ENCODE assay signal across 19 cellular contexts in genomic region chr6:125046107-125046925, GRCh38.
DNase-seq lines count a peak whose midpoint lies in the region; ATAC-seq, FAIRE-seq and TF ChIP-seq lines count a peak whose summit lies in the region.
"Had no signal": no experiment of that assay in that cellular context is flagged by ENCODE, and none has a peak within 500 bp of the region (broad histone marks: within the 10 kb centered on the region; RNA-seq: fewer than 3 reads in every experiment).

No MANE protein-coding gene starts in this region.

- H3K27me3 ChIP-seq in iPS-20b (ENCODE audit: insufficient read depth, low read length) (no peaks in the 10 kb centered on the region), aorta (ENCODE audit: control insufficient read depth in 1 of 2, insufficient read depth in 2 of 2, low read length in 1 of 2) (no peaks in the 10 kb centered on the region), small intestine (ENCODE audit: control insufficient read depth in 2 of 2, insufficient read depth in 2 of 2, low read length in 2 of 2) (no peaks in the 10 kb centered on the region)
- H3K27me3 ChIP-seq: thyroid gland had no signal

- H3K36me3 Mint-ChIP-seq in activated CD4-positive, alpha-beta T cell treated with anti-CD3 and anti-CD28 coated beads for 36 hours (ENCODE audit: low read depth), result no peaks in the 10 kb centered on the region
- no peaks in the 10 kb centered on the region for H3K36me3 Mint-ChIP-seq in WTC11
- H3K36me3 Mint-ChIP-seq: CD8-positive, alpha-beta memory T cell; IgD-negative memory B cell had no signal

- H3K4me3 ChIP-seq in iPS-20b (ENCODE audit: low read length) (peak overlapping the region; percentile 36; the same call in 1 of the 2 replicates), aorta (ENCODE audit: low read length in 2 of 2) (no peak overlapping the region), small intestine (ENCODE audit: low read depth in 1 of 2, low read length in 2 of 2) (no peak overlapping the region)
- H3K4me3 ChIP-seq: mucosa of descending colon, thyroid gland had no signal

- peak; percentile 53 for ATAC-seq in activated CD4-positive, alpha-beta T cell treated with anti-CD3 and anti-CD28 coated beads for 36 hours
- ATAC-seq in WTC11 (peak; percentile 85), aorta (ENCODE audit: low FRiP score) (peak; percentile 29), HG03097 (IDR thresholded peaks at IDR 0.05; ENCODE audit: low FRiP score, unreplicated experiment) (no peak)
- ATAC-seq: activated CD8-positive, alpha-beta T cell treated with anti-CD3 and anti-CD28 coated beads for 36 hours; mucosa of descending colon had no signal

- no peaks in the 10 kb centered on the region for H3K4me1 Mint-ChIP-seq in activated CD4-positive, alpha-beta T cell treated with anti-CD3 and anti-CD28 coated beads for 36 hours
- H3K4me1 Mint-ChIP-seq in WTC11, result peaks cover 21% of the 10 kb centered on the region
- H3K4me1 Mint-ChIP-seq: CD8-positive, alpha-beta memory T cell; IgD-negative memory B cell had no signal

- CTCF ChIA-PET in activated CD4-positive, alpha-beta T cell treated with anti-CD3 and anti-CD28 coated beads for 36 hours (lab: Charles Lee), result interaction anchor here (0.5 kb wide), 1 partner anchor 49 kb away, joined by 3 read pairs; no protein-coding TSS in a partner anchor
- CTCF ChIA-PET in WTC11 (lab: Charles Lee), result no interaction called here

- H3K4me1 ChIP-seq in iPS-20b (ENCODE audit: insufficient read depth, low read length) (peaks cover 12% of the 10 kb centered on the region; the same call in 1 of the 2 replicates), aorta (ENCODE audit: control insufficient read depth in 1 of 2, insufficient read depth in 2 of 2, low read length in 2 of 2) (peaks cover 4% of the 10 kb centered on the region in 2 donors), small intestine (ENCODE audit: control insufficient read depth in 2 of 2, insufficient read depth in 1 of 2, low read depth in 1 of 2, low read length in 1 of 2) (no peaks in the 10 kb centered on the region)

- POLR2A ChIA-PET in activated CD4-positive, alpha-beta T cell treated with anti-CD3 and anti-CD28 coated beads for 36 hours (lab: Charles Lee), result interaction anchor here (0.5 kb wide), 1 partner anchor 110 kb away, joined by 4 read pairs; no protein-coding TSS in a partner anchor
- POLR2A ChIA-PET in WTC11 (lab: Charles Lee), result no interaction called here

- DNase-seq in activated CD4-positive, alpha-beta T cell treated with anti-CD3 and anti-CD28 coated beads for 36 hours, result no peak
- no peak for DNase-seq in activated CD4-positive, alpha-beta T cell treated with anti-CD3 and anti-CD28 coated beads, Interleukin-2, amount 50 U/mL, for 48 hours
- no peak for DNase-seq in WTC11 (ENCODE audit: low spot score)
- no peak for DNase-seq in aorta
- DNase-seq in NCI-H69 (lab: John Stamatoyannopoulos, UW), result no peak
- DNase-seq in small intestine, result no peak
- DNase-seq: activated CD8-positive, alpha-beta T cell treated with anti-CD3 and anti-CD28 coated beads for 36 hours; amniotic stem cell; CD8-positive, alpha-beta memory T cell; glutamatergic neuron; mucosa of descending colon; NCI-H1048; stimulated activated CD4-positive, alpha-beta T cell treated with anti-CD3 and anti-CD28 coated beads, Interleukin-4, amount 100 ng/mL, for 24 hours; thyroid gland had no signal

- WGBS in aorta, 2 donors, result 86 to 88% methylated on average over 7 of the region's 7 CpGs
- WGBS in small intestine, 3 donors, result 81 to 87% (median 81%) methylated on average over 7 of the region's 7 CpGs

- no peak overlapping the region for H3K27ac Mint-ChIP-seq in activated CD4-positive, alpha-beta T cell treated with anti-CD3 and anti-CD28 coated beads for 36 hours
- H3K27ac Mint-ChIP-seq in WTC11, result peak overlapping the region; percentile 63
- H3K27ac Mint-ChIP-seq: activated CD8-positive, alpha-beta T cell treated with anti-CD3 and anti-CD28 coated beads for 36 hours; CD8-positive, alpha-beta memory T cell; IgD-negative memory B cell had no signal

- peak overlapping the region; percentile 37 for H3K27ac ChIP-seq in iPS-20b (ENCODE audit: low read length)
- no peak overlapping the region for H3K27ac ChIP-seq in aorta (ENCODE audit: low read depth in 1 of 2, low read length in 2 of 2)
- no peak overlapping the region for H3K27ac ChIP-seq in small intestine (ENCODE audit: low read depth in 1 of 2, low read length in 1 of 2)
- H3K27ac ChIP-seq: thyroid gland had no signal

- H3K9me3 ChIP-seq in iPS-20b (ENCODE audit: insufficient read depth, low read depth, low read length), result no peaks in the 10 kb centered on the region
- no peaks in the 10 kb centered on the region for H3K9me3 ChIP-seq in aorta (ENCODE audit: control insufficient read depth, low read length)
- no peaks in the 10 kb centered on the region for H3K9me3 ChIP-seq in small intestine (ENCODE audit: control insufficient read depth, low read depth)
- H3K9me3 ChIP-seq: mucosa of descending colon, thyroid gland had no signal

- no peak overlapping the region for H3K4me3 Mint-ChIP-seq in activated CD4-positive, alpha-beta T cell treated with anti-CD3 and anti-CD28 coated beads for 36 hours
- H3K4me3 Mint-ChIP-seq in WTC11, result no peak overlapping the region
- H3K4me3 Mint-ChIP-seq: activated CD8-positive, alpha-beta T cell treated with anti-CD3 and anti-CD28 coated beads for 36 hours; CD8-positive, alpha-beta memory T cell; IgD-negative memory B cell had no signal

- no peak overlapping the region for H3K9ac ChIP-seq in iPS-20b (ENCODE audit: low read depth, low read length)

- no peak for TF ChIP-seq CTCF in WTC11 (IDR thresholded peaks at IDR 0.05)

- no peaks in the 10 kb centered on the region for H3K9me3 Mint-ChIP-seq in activated CD4-positive, alpha-beta T cell treated with anti-CD3 and anti-CD28 coated beads for 36 hours (ENCODE audit: low read depth)
- H3K9me3 Mint-ChIP-seq in WTC11, result no peaks in the 10 kb centered on the region
- H3K9me3 Mint-ChIP-seq: activated CD8-positive, alpha-beta T cell treated with anti-CD3 and anti-CD28 coated beads for 36 hours had no signal

- H3K36me3 ChIP-seq in iPS-20b (ENCODE audit: insufficient read depth, low read depth, low read length) (no peaks in the 10 kb centered on the region), aorta (ENCODE audit: control insufficient read depth in 1 of 2, insufficient read depth in 2 of 2, low read length in 1 of 2) (peaks cover 0 to 3% of the 10 kb centered on the region in 2 donors), small intestine (ENCODE audit: control insufficient read depth in 2 of 2, insufficient read depth in 2 of 2, low read length in 2 of 2) (no peaks in the 10 kb centered on the region)
- H3K36me3 ChIP-seq: thyroid gland had no signal

- intact Hi-C loops in activated CD4-positive, alpha-beta T cell treated with anti-CD3 and anti-CD28 coated beads for 36 hours (cut with DNase I, micrococcal nuclease), result no loop called here
- intact Hi-C loops in aorta (cut with DNase I), result no loop called here

- FAIRE-seq in small intestine (lab: Jason Lieb, UNC), result no peak
- FAIRE-seq: endothelial cell of umbilical vein, TTC549 had no signal

- no peaks in the 10 kb centered on the region for H3K27me3 Mint-ChIP-seq in activated CD4-positive, alpha-beta T cell treated with anti-CD3 and anti-CD28 coated beads for 36 hours
- no peaks in the 10 kb centered on the region for H3K27me3 Mint-ChIP-seq in WTC11 (ENCODE audit: low read depth)
- H3K27me3 Mint-ChIP-seq: CD8-positive, alpha-beta memory T cell; IgD-negative memory B cell had no signal

TF ChIP-seq in WTC11, 78 proteins besides CTCF, POLR2A, EP300 and RAD21 (continues in another document):
- no peak for TF ChIP-seq ZNF396 (CRISPR knock-in tag; IDR thresholded peaks at IDR 0.05; ENCODE audit: borderline replicate concordance)
- no peak for TF ChIP-seq ZBTB43 (CRISPR knock-in tag; IDR thresholded peaks at IDR 0.05)
- no peak for TF ChIP-seq RORB (CRISPR knock-in tag; IDR thresholded peaks at IDR 0.05)
- no peak for TF ChIP-seq STAT6 (CRISPR knock-in tag; conservative IDR thresholded peaks at IDR 0.05; ENCODE audit: low read depth)
- TF ChIP-seq EMX1 (CRISPR knock-in tag; IDR thresholded peaks at IDR 0.05), result no peak
- TF ChIP-seq ETV6 (CRISPR knock-in tag; IDR thresholded peaks at IDR 0.05), result no peak
- no peak for TF ChIP-seq RELA (CRISPR knock-in tag; IDR thresholded peaks at IDR 0.05; ENCODE audit: borderline replicate concordance)
- TF ChIP-seq TEAD1 (CRISPR knock-in tag; IDR thresholded peaks at IDR 0.05), result no peak
- no peak for TF ChIP-seq ZNF671 (CRISPR knock-in tag; IDR thresholded peaks at IDR 0.05)
- no peak for TF ChIP-seq GRHL2 (CRISPR knock-in tag; IDR thresholded peaks at IDR 0.05; ENCODE audit: insufficient replicate concordance, severe bottlenecking)
- no peak for TF ChIP-seq ZNF423 (CRISPR knock-in tag; IDR thresholded peaks at IDR 0.05)
- no peak for TF ChIP-seq NR3C1 (CRISPR knock-in tag; conservative IDR thresholded peaks at IDR 0.05; ENCODE audit: low read depth)
